ENCODE assay signal across 15 cellular contexts in genomic region chr13:25462301-25463125, GRCh38.
"Had no signal": no experiment of that assay in that cellular context is flagged by ENCODE, and none has a peak within 500 bp of the region (broad histone marks: within the 10 kb centered on the region; RNA-seq: fewer than 3 reads in every experiment).

No MANE protein-coding gene starts in this region.

- H3K36me3 Mint-ChIP-seq: activated naive CD4-positive, alpha-beta T cell treated with anti-CD3 and anti-CD28 coated beads, Interleukin-2, amount 10 ng/mL, durations not matched to agents 7 days and 5 days had no signal

- H3K9me3 ChIP-seq: body of pancreas, left ventricle myocardium inferior, pancreas, thoracic aorta had no signal

- H3K4me3 Mint-ChIP-seq: activated B cell treated with CpG ODN at 0.5 μM for 24 hours; activated CD4-positive, alpha-beta T cell treated with anti-CD3 and anti-CD28 coated beads, Interleukin-2, amount 10 ng/mL, durations not matched to agents 7 days and 5 days; activated naive CD4-positive, alpha-beta T cell treated with anti-CD3 and anti-CD28 coated beads, Interleukin-2, amount 10 ng/mL, durations not matched to agents 7 days and 5 days; T-helper 1 cell treated with Interleukin-12 subunit alpha and Interleukin-12 subunit beta and Interleukin-4 antibody, amounts not matched to agents 30 μg/mL and 1 μg/mL, for 36 hours had no signal

- H3K4me1 ChIP-seq: body of pancreas, left ventricle myocardium inferior, pancreas, stomach had no signal

- H3K4me1 Mint-ChIP-seq: activated B cell treated with CpG ODN at 0.5 μM for 24 hours; activated CD4-positive, alpha-beta T cell treated with anti-CD3 and anti-CD28 coated beads, Interleukin-2, amount 10 ng/mL, durations not matched to agents 7 days and 5 days; activated naive CD4-positive, alpha-beta T cell treated with anti-CD3 and anti-CD28 coated beads, Interleukin-2, amount 10 ng/mL, durations not matched to agents 7 days and 5 days had no signal

- H3K27ac Mint-ChIP-seq: activated B cell treated with CpG ODN at 0.5 μM for 24 hours; activated CD4-positive, alpha-beta T cell treated with anti-CD3 and anti-CD28 coated beads, Interleukin-2, amount 10 ng/mL, durations not matched to agents 7 days and 5 days; activated naive CD4-positive, alpha-beta T cell treated with anti-CD3 and anti-CD28 coated beads, Interleukin-2, amount 10 ng/mL, durations not matched to agents 7 days and 5 days; activated T-helper 2 cell treated with anti-CD3 and anti-CD28 coated beads, Interferon-gamma antibody, Interleukin-2, Interleukin-4, amounts not matched to agents 10 μg/mL and 5 μg/mL and 100 μg/mL, durations not matched to agents 14 hours and 24 hours and 36 hours; T-helper 1 cell treated with Interleukin-12 subunit alpha and Interleukin-12 subunit beta and Interleukin-4 antibody, amounts not matched to agents 30 μg/mL and 1 μg/mL, for 36 hours had no signal

- FAIRE-seq: pancreas, urothelium cell line had no signal

- H3K27ac ChIP-seq: body of pancreas, left ventricle myocardium inferior, pancreas, stomach, thoracic aorta had no signal

- H3K9me3 Mint-ChIP-seq: activated B cell treated with CpG ODN at 0.5 μM for 24 hours; activated CD4-positive, alpha-beta T cell treated with anti-CD3 and anti-CD28 coated beads, Interleukin-2, amount 10 ng/mL, durations not matched to agents 7 days and 5 days; activated naive CD4-positive, alpha-beta T cell treated with anti-CD3 and anti-CD28 coated beads, Interleukin-2, amount 10 ng/mL, durations not matched to agents 7 days and 5 days; activated T-helper 2 cell treated with anti-CD3 and anti-CD28 coated beads, Interferon-gamma antibody, Interleukin-2, Interleukin-4, amounts not matched to agents 10 μg/mL and 5 μg/mL and 100 μg/mL, durations not matched to agents 14 hours and 24 hours and 36 hours; T-helper 1 cell treated with Interleukin-12 subunit alpha and Interleukin-12 subunit beta and Interleukin-4 antibody, amounts not matched to agents 30 μg/mL and 1 μg/mL, for 36 hours had no signal

- H3K4me3 ChIP-seq: body of pancreas, left ventricle myocardium inferior, pancreas, stomach, thoracic aorta had no signal

- H3K27me3 ChIP-seq: body of pancreas, pancreas had no signal

- DNase-seq: activated B cell treated with CpG ODN at 0.5 μM for 24 hours; activated CD4-positive, alpha-beta T cell treated with anti-CD3 and anti-CD28 coated beads, Interleukin-2, amount 10 ng/mL, durations not matched to agents 7 days and 5 days; activated naive CD4-positive, alpha-beta T cell treated with anti-CD3 and anti-CD28 coated beads, Interleukin-2, amount 10 ng/mL, durations not matched to agents 7 days and 5 days; amniotic stem cell; body of pancreas; dermis blood vessel endothelial cell; left ventricle myocardium inferior; pancreas; stimulated activated CD4-positive, alpha-beta T cell treated with anti-CD3 and anti-CD28 coated beads, Interleukin-15, amount 100 ng/mL, for 24 hours; stimulated activated CD4-positive, alpha-beta T cell treated with anti-CD3 and anti-CD28 coated beads, Interleukin-4, amount 100 ng/mL, for 24 hours; stomach had no signal

- H3K36me3 ChIP-seq: left ventricle myocardium inferior, pancreas, stomach, thoracic aorta had no signal
